In genomic region chr1:10899490-10900264, GRCh38 we compare ENCODE assay signal across 21 cellular contexts.
DNase-seq lines count a peak whose midpoint lies in the region; ATAC-seq, FAIRE-seq and TF ChIP-seq lines count a peak whose summit lies in the region.
"Had no signal": no experiment of that assay in that cellular context is flagged by ENCODE, and none has a peak within 500 bp of the region (broad histone marks: within the 10 kb centered on the region; RNA-seq: fewer than 3 reads in every experiment).

No MANE protein-coding gene starts in this region.

- H2AFZ ChIP-seq in HepG2 (ENCODE audit: low read length), result no peak overlapping the region

- TF ChIP-seq POLR2A in NB4 (IDR thresholded peaks at IDR 0.05; ENCODE audit: extremely low read depth, insufficient read length) (no peak), HepG2 (IDR thresholded peaks at IDR 0.05; ENCODE audit: insufficient read depth in 1 of 2, low read depth in 2 of 2, low read length in 2 of 2) (no peak)

- H3K27me3 ChIP-seq in Caco-2 (replicated peaks; ENCODE audit: control insufficient read depth, insufficient read depth, low read length), result no peaks in the 10 kb centered on the region
- peaks cover 2 to 36% of the 10 kb centered on the region in 2 experiments; a peak in 3 of 5 replicates for H3K27me3 ChIP-seq in HepG2 (ENCODE audit: control insufficient read depth in 1 of 2, insufficient read depth in 2 of 2, low read length in 2 of 2)
- H3K27me3 ChIP-seq: cardiac muscle cell, tibial nerve had no signal

- intact Hi-C loops in Caco-2 (cut with micrococcal nuclease; ENCODE audit: unreplicated experiment), result no loop called here
- intact Hi-C loops in HepG2 (cut with micrococcal nuclease; ENCODE audit: unreplicated experiment), result no loop called here

- H3K27ac Mint-ChIP-seq in Caco-2 (ENCODE audit: unreplicated experiment) (peak overlapping the region; percentile 60), chondrocyte (ENCODE audit: unreplicated experiment) (no peak overlapping the region), osteocyte (ENCODE audit: unreplicated experiment) (no peak overlapping the region)
- H3K27ac Mint-ChIP-seq: activated B cell treated with CpG ODN at 0.5 μM for 24 hours; activated naive CD8-positive, alpha-beta T cell treated with anti-CD3 and anti-CD28 coated beads, Interleukin-2, amount 50 U/mL, for 24 hours; activated T-helper 1 cell treated with anti-CD3 and anti-CD28 coated beads, Interleukin-12 subunit alpha, Interleukin-12 subunit beta, Interleukin-2, Interleukin-4 antibody, amounts not matched to agents 30 ng/mL and 10 ng/mL and 1 ng/mL, durations not matched to agents 14 hours and 24 hours and 36 hours; CD4-positive, alpha-beta T cell; stimulated activated memory B cell treated with anti-CD40 and anti-IgM and Interleukin-4, amounts not matched to agents 10 μg/mL and 1 μg/mL and 100 μg/mL, for 72 hours had no signal

- TF ChIP-seq EP300 in HepG2 (IDR thresholded peaks at IDR 0.05; ENCODE audit: low read depth in 2 of 2, low read length in 2 of 2), result no peak
- TF ChIP-seq EP300 in HepG2 (CRISPR knock-in tag; IDR thresholded peaks at IDR 0.05; ENCODE audit: borderline replicate concordance), result no peak

- H3K9me3 Mint-ChIP-seq in Caco-2 (ENCODE audit: unreplicated experiment), result no peaks in the 10 kb centered on the region
- H3K9me3 Mint-ChIP-seq in chondrocyte (ENCODE audit: low read depth), result no peaks in the 10 kb centered on the region
- no peaks in the 10 kb centered on the region for H3K9me3 Mint-ChIP-seq in osteocyte (ENCODE audit: unreplicated experiment)
- H3K9me3 Mint-ChIP-seq: activated B cell treated with CpG ODN at 0.5 μM for 24 hours; activated naive CD8-positive, alpha-beta T cell treated with anti-CD3 and anti-CD28 coated beads, Interleukin-2, amount 50 U/mL, for 24 hours; activated T-helper 1 cell treated with anti-CD3 and anti-CD28 coated beads, Interleukin-12 subunit alpha, Interleukin-12 subunit beta, Interleukin-2, Interleukin-4 antibody, amounts not matched to agents 30 ng/mL and 10 ng/mL and 1 ng/mL, durations not matched to agents 14 hours and 24 hours and 36 hours; CD4-positive, alpha-beta T cell; stimulated activated memory B cell treated with anti-CD40 and anti-IgM and Interleukin-4, amounts not matched to agents 10 μg/mL and 1 μg/mL and 100 μg/mL, for 72 hours had no signal

- H3K9me3 ChIP-seq in Caco-2 (no peaks in the 10 kb centered on the region), HepG2 (ENCODE audit: low read length) (no peaks in the 10 kb centered on the region)
- H3K9me3 ChIP-seq: heart left ventricle, tibial nerve had no signal

- BruUV-seq in Caco-2 (replicated peaks; lab: Mats Ljungman, UMichigan) (no TSS peak), HepG2 (replicated peaks; lab: Mats Ljungman, UMichigan) (no TSS peak)

- no peaks in the 10 kb centered on the region for H3K27me3 Mint-ChIP-seq in Caco-2 (ENCODE audit: insufficient read depth, unreplicated experiment)
- H3K27me3 Mint-ChIP-seq in chondrocyte (ENCODE audit: low read depth), result no peaks in the 10 kb centered on the region
- H3K27me3 Mint-ChIP-seq in osteocyte (ENCODE audit: unreplicated experiment), result no peaks in the 10 kb centered on the region
- H3K27me3 Mint-ChIP-seq: activated naive CD8-positive, alpha-beta T cell treated with anti-CD3 and anti-CD28 coated beads, Interleukin-2, amount 50 U/mL, for 24 hours; CD4-positive, alpha-beta T cell had no signal

- H3K4me3 ChIP-seq in Caco-2 (ENCODE audit: low read depth, low read length), result no peak overlapping the region
- H3K4me3 ChIP-seq in NB4 (ENCODE audit: low read depth, low read length), result no peak overlapping the region
- H3K4me3 ChIP-seq in HepG2 (replicated peaks in 1 of 3; ENCODE audit: insufficient read depth in 1 of 3, low read depth in 2 of 3, low read length in 3 of 3), result no peak overlapping the region
- H3K4me3 ChIP-seq: cardiac muscle cell, heart left ventricle, tibial nerve had no signal

- TF ChIP-seq RAD21 in HepG2 (CRISPR knock-in tag; IDR thresholded peaks at IDR 0.05), result no peak

- no peak for DNase-seq in Caco-2
- peak; percentile 42 for DNase-seq in NB4 (ENCODE audit: low read depth)
- peak; percentile 47 for DNase-seq in chondrocyte (ENCODE audit: low spot score)
- DNase-seq in HepG2 (ENCODE audit: low spot score), result no peak
- no peak for DNase-seq in osteocyte (ENCODE audit: extremely low spot score, unreplicated experiment)
- DNase-seq in stimulated activated CD4-positive, alpha-beta T cell treated with anti-CD3 and anti-CD28 coated beads, Interleukin-12 subunit alpha, Interleukin-12 subunit beta, amount 100 ng/mL, for 4 hours, result no peak
- DNase-seq: activated B cell treated with CpG ODN at 0.5 μM for 24 hours; activated naive CD8-positive, alpha-beta T cell treated with anti-CD3 and anti-CD28 coated beads, Interleukin-2, amount 50 U/mL, for 24 hours; CD4-positive, alpha-beta T cell; DMS79; MM.1S; NCI-H187 treated with DMSO at 0.1 percent for 48 hours; NCI-H446 treated with DMSO at 0.1 percent for 48 hours; SIG-M5 had no signal

- POLR2A ChIA-PET in Caco-2 (lab: Charles Lee), result no interaction called here
- POLR2A ChIA-PET in HepG2 (lab: Yijun Ruan, JAX), result interaction anchor here (0.6 to 1.5 kb wide), 2 partner anchors 37 to 349 kb away, joined by 3 to 5 read pairs; no protein-coding TSS in a partner anchor

- H4K20me1 ChIP-seq in HepG2 (ENCODE audit: insufficient read depth, low read length), result no peaks in the 10 kb centered on the region

- H3K36me3 ChIP-seq in Caco-2 (ENCODE audit: control insufficient read depth, insufficient read depth, low read length) (no peaks in the 10 kb centered on the region), HepG2 (replicated peaks in 1 of 2; ENCODE audit: control insufficient read depth in 1 of 2, insufficient read depth in 2 of 2, low read length in 2 of 2) (no peaks in the 10 kb centered on the region)
- H3K36me3 ChIP-seq: cardiac muscle cell, heart left ventricle, tibial nerve had no signal

- in situ Hi-C loops in HepG2 (cut with HindIII; ENCODE audit: extremely low pct_ligation_motif_present, low pct_unique_long_range_greater_than_20kb), result no loop called here

- H3K4me3 Mint-ChIP-seq in Caco-2 (ENCODE audit: unreplicated experiment), result peak overlapping the region; percentile 36
- no peak overlapping the region for H3K4me3 Mint-ChIP-seq in chondrocyte (ENCODE audit: unreplicated experiment)
- H3K4me3 Mint-ChIP-seq in osteocyte (ENCODE audit: unreplicated experiment), result no peak overlapping the region
- H3K4me3 Mint-ChIP-seq: activated B cell treated with CpG ODN at 0.5 μM for 24 hours; activated naive CD8-positive, alpha-beta T cell treated with anti-CD3 and anti-CD28 coated beads, Interleukin-2, amount 50 U/mL, for 24 hours; activated T-helper 1 cell treated with anti-CD3 and anti-CD28 coated beads, Interleukin-12 subunit alpha, Interleukin-12 subunit beta, Interleukin-2, Interleukin-4 antibody, amounts not matched to agents 30 ng/mL and 10 ng/mL and 1 ng/mL, durations not matched to agents 14 hours and 24 hours and 36 hours; CD4-positive, alpha-beta T cell; stimulated activated memory B cell treated with anti-CD40 and anti-IgM and Interleukin-4, amounts not matched to agents 10 μg/mL and 1 μg/mL and 100 μg/mL, for 72 hours had no signal

- 42% methylated on average over 10 of the region's 18 CpGs for WGBS in HepG2 (ENCODE audit: low lambda C conversion rate)

- H3K4me1 ChIP-seq in Caco-2, result peaks cover 35% of the 10 kb centered on the region
- peaks cover 55% of the 10 kb centered on the region for H3K4me1 ChIP-seq in HepG2 (ENCODE audit: insufficient read depth, low read length)

- TF ChIP-seq CTCF in Caco-2 (IDR thresholded peaks at IDR 0.05; ENCODE audit: insufficient read depth in 1 of 2, low read depth in 1 of 2, low read length in 1 of 2, severe bottlenecking in 1 of 2, unreplicated experiment in 1 of 2) (no peak), NB4 (IDR thresholded peaks at IDR 0.05; ENCODE audit: low read depth, low read length) (no peak), chondrocyte (IDR thresholded peaks at IDR 0.05) (no peak), HepG2 (CRISPR knock-in tag; IDR thresholded peaks at IDR 0.05) (no peak), osteocyte (IDR thresholded peaks at IDR 0.05) (no peak)

- no peak overlapping the region for H3K9ac ChIP-seq in HepG2 (ENCODE audit: insufficient read depth, low read depth, low read length)

- CTCF ChIA-PET in Caco-2 (lab: Charles Lee), result no interaction called here
- CTCF ChIA-PET in HepG2 (lab: Yijun Ruan, JAX; ENCODE audit: low intra/inter-chr PET ratio, low total read pairs), result no interaction called here

- FAIRE-seq in HepG2 (lab: Jason Lieb, UNC), result no peak

- H3K79me2 ChIP-seq in HepG2 (ENCODE audit: insufficient read depth, low read length), result no peaks in the 10 kb centered on the region

- H3K27ac ChIP-seq in HepG2 (ENCODE audit: extremely low read length, insufficient read depth, low read length), result no peak overlapping the region
- H3K27ac ChIP-seq: cardiac muscle cell, heart left ventricle had no signal

- peak overlapping the region; percentile 23; the same call in 1 of the 2 replicates for H3K4me2 ChIP-seq in HepG2 (ENCODE audit: low read depth, low read length)

- H3K4me1 Mint-ChIP-seq in Caco-2 (ENCODE audit: low read depth, unreplicated experiment), result peaks cover 18% of the 10 kb centered on the region
- H3K4me1 Mint-ChIP-seq in chondrocyte (ENCODE audit: low read depth), result peaks cover 4% of the 10 kb centered on the region
- H3K4me1 Mint-ChIP-seq in osteocyte (ENCODE audit: unreplicated experiment), result peaks cover 16% of the 10 kb centered on the region

- no peak; the same call in 2 of the 3 replicates for ATAC-seq in HepG2
- ATAC-seq in GM18519 (IDR thresholded peaks at IDR 0.05; ENCODE audit: low FRiP score, unreplicated experiment), result no peak
- ATAC-seq in HG03520 (IDR thresholded peaks at IDR 0.05; ENCODE audit: unreplicated experiment), result no peak
- ATAC-seq: activated naive CD8-positive, alpha-beta T cell treated with anti-CD3 and anti-CD28 coated beads, Interleukin-2, amount 50 U/mL, for 24 hours; heart left ventricle; stimulated activated memory B cell treated with anti-CD40 and anti-IgM and Interleukin-4, amounts not matched to agents 10 μg/mL and 1 μg/mL and 100 μg/mL, for 72 hours had no signal

- H3K36me3 Mint-ChIP-seq in Caco-2 (ENCODE audit: insufficient read depth, unreplicated experiment) (peaks cover 6% of the 10 kb centered on the region), chondrocyte (ENCODE audit: low read depth) (no peaks in the 10 kb centered on the region), osteocyte (ENCODE audit: unreplicated experiment) (no peaks in the 10 kb centered on the region)
- H3K36me3 Mint-ChIP-seq: stimulated activated memory B cell treated with anti-CD40 and anti-IgM and Interleukin-4, amounts not matched to agents 10 μg/mL and 1 μg/mL and 100 μg/mL, for 72 hours had no signal

TF ChIP-seq in HepG2, 621 proteins besides CTCF, POLR2A, EP300 and RAD21 (continues in another document):
- TF ChIP-seq SETDB1 (CRISPR knock-in tag; IDR thresholded peaks at IDR 0.05; ENCODE audit: borderline replicate concordance), result no peak
- no peak for TF ChIP-seq ZNF644 (CRISPR knock-in tag; IDR thresholded peaks at IDR 0.05; ENCODE audit: low read depth)
- TF ChIP-seq ZNF629 (CRISPR knock-in tag; conservative IDR thresholded peaks at IDR 0.05), result peak; percentile 46; the same call in 1 of the 2 replicates
- 0 out of 2 replicates have a peak, but pooled peaks have one; percentile 57 for TF ChIP-seq HES4 (CRISPR knock-in tag; IDR thresholded peaks at IDR 0.05; ENCODE audit: borderline replicate concordance)
- peak; percentile 61; the same call in 1 of the 2 replicates for TF ChIP-seq ZNF768 (CRISPR knock-in tag; IDR thresholded peaks at IDR 0.05)

Comparison
In these comparisons a context has a peak if more than half of its experiments do, and no peak if none do; other contexts are left out.
1. DNase-seq: peak in NB4 (single experiment) and chondrocyte (single experiment); none in Caco-2 (0 of 2), HepG2 (single experiment), osteocyte (single experiment) and stimulated activated CD4-positive, alpha-beta T cell treated with anti-CD3 and anti-CD28 coated beads, Interleukin-12 subunit alpha, Interleukin-12 subunit beta, amount 100 ng/mL, for 4 hours (single experiment).